In the genomic region with DNA sequence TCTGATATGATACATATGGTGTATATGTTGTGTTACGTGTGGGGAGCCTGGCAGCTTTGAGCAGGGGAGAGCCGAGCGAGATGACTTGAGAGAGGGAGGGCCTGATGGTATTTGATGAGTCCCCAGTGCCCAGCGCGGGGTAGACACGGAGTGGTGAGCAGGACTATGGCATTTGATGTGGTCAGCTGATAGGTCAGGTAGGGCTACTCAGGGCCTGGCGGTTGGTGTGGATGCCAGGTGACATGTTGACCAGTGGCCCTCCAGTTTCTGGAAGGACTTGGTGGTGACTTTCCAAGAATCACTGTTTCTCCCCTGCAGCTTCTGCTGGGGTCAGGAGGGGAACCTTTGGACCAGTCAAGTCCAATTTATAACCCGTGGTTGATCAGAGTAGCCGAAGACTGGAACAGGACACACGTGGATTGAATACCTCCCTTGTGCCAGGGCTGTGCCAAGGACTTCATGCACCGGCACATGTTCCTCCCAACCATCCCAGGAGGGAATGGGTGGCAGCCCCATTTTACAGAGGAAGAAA, we compare ENCODE assay signal across 22 cellular contexts.
DNase-seq lines count a peak whose midpoint lies in the region; ATAC-seq and TF ChIP-seq lines count a peak whose summit lies in the region.
"Had no signal": no experiment of that assay in that cellular context is flagged by ENCODE, and none has a peak within 500 bp of the region (broad histone marks: within the 10 kb centered on the region; RNA-seq: fewer than 3 reads in every experiment).

No MANE protein-coding gene starts in this region.

- H3K4me1 ChIP-seq in left ventricle myocardium inferior = peaks cover 83% of the 10 kb centered on the region
- H3K4me1 ChIP-seq in body of pancreas = peaks cover 59% of the 10 kb centered on the region
- H3K4me1 ChIP-seq in stomach = peaks cover 34 to 51% (median 43%) of the 10 kb centered on the region in 4 donors

- H3K4me3 Mint-ChIP-seq in nephron = no peak overlapping the region
- no peak overlapping the region for H3K4me3 Mint-ChIP-seq in stimulated activated effector memory CD8-positive, alpha-beta T cell treated with anti-CD3 and anti-CD28 coated beads, Interleukin-12 subunit alpha, Interleukin-12 subunit beta, amount 100 ng/mL, for 72 hours
- H3K4me3 Mint-ChIP-seq: B cell; CD4-positive, CD25-positive, alpha-beta regulatory T cell had no signal

- H3K36me3 ChIP-seq in left ventricle myocardium inferior (no peaks in the 10 kb centered on the region), body of pancreas (replicated peaks in 1 of 2; ENCODE audit: insufficient read depth in 1 of 2, low read depth in 2 of 2) (no peaks in the 10 kb centered on the region), stomach (no peaks in the 10 kb centered on the region)
- H3K36me3 ChIP-seq: Peyer's patch had no signal

- ATAC-seq in Right ventricle myocardium inferior = no peak
- ATAC-seq in body of pancreas = no peak
- ATAC-seq in stimulated activated effector memory CD8-positive, alpha-beta T cell treated with anti-CD3 and anti-CD28 coated beads, Interleukin-12 subunit alpha, Interleukin-12 subunit beta, amount 100 ng/mL, for 72 hours = no peak
- ATAC-seq in HG03378 (IDR thresholded peaks at IDR 0.05; ENCODE audit: unreplicated experiment) = no peak
- ATAC-seq: HCT116 had no signal

- H3K4me3 ChIP-seq in left ventricle myocardium inferior (no peak overlapping the region), body of pancreas (no peak overlapping the region), stomach (no peak overlapping the region)
- H3K4me3 ChIP-seq: Peyer's patch had no signal

- 75 to 88% methylated on average over 11 of the region's 11 CpGs for WGBS in body of pancreas, 2 donors
- WGBS in stomach, 5 donors = 80 to 89% (median 81%) methylated on average over 11 of the region's 11 CpGs

- H3K4me1 Mint-ChIP-seq in nephron = peaks cover 56% of the 10 kb centered on the region
- H3K4me1 Mint-ChIP-seq in stimulated activated effector memory CD8-positive, alpha-beta T cell treated with anti-CD3 and anti-CD28 coated beads, Interleukin-12 subunit alpha, Interleukin-12 subunit beta, amount 100 ng/mL, for 72 hours = peaks cover 26% of the 10 kb centered on the region

- TF ChIP-seq CTCF in left ventricle myocardium inferior (IDR thresholded peaks at IDR 0.05; ENCODE audit: borderline replicate concordance) = no peak
- no peak for TF ChIP-seq CTCF in body of pancreas (IDR thresholded peaks at IDR 0.05)
- no peak for TF ChIP-seq CTCF in nephron (IDR thresholded peaks at IDR 0.05; ENCODE audit: unreplicated experiment in 3 of 3)
- TF ChIP-seq CTCF in stomach (IDR thresholded peaks at IDR 0.05) = no peak

- TF ChIP-seq POLR2A in body of pancreas (IDR thresholded peaks at IDR 0.05) (no peak), stomach (IDR thresholded peaks at IDR 0.05) (no peak)

- DNase-seq in left ventricle myocardium inferior (no peak), Right ventricle myocardium inferior (ENCODE audit: missing footprints) (no peak), body of pancreas (no peak), stomach (no peak), C1 segment of cervical spinal cord (lab: John Stamatoyannopoulos, UW) (no peak)
- no peak for DNase-seq in stimulated activated effector memory CD8-positive, alpha-beta T cell treated with anti-CD3 and anti-CD28 coated beads, Interleukin-12 subunit alpha, Interleukin-12 subunit beta, amount 100 ng/mL, for 72 hours (ENCODE audit: low spot score in 2 of 2)
- DNase-seq: CD4-positive, CD25-positive, alpha-beta regulatory T cell; EL; GF-D8; GOT3; NCI-H1105; NCI-H146; NCI-H2029 treated with DMSO at 0.1 percent for 48 hours; NCI-H345; NCI-H524 treated with DMSO at 0.1 percent for 48 hours; NCI-H82 had no signal

- H3K27ac Mint-ChIP-seq in nephron = peak overlapping the region; percentile 14 to 86 (median 54)
- H3K27ac Mint-ChIP-seq in stimulated activated effector memory CD8-positive, alpha-beta T cell treated with anti-CD3 and anti-CD28 coated beads, Interleukin-12 subunit alpha, Interleukin-12 subunit beta, amount 100 ng/mL, for 72 hours = peak overlapping the region; percentile 5
- H3K27ac Mint-ChIP-seq: B cell had no signal

- intact Hi-C loops in left ventricle myocardium inferior (cut with micrococcal nuclease) = no loop called here
- intact Hi-C loops in Right ventricle myocardium inferior (cut with DNase I) = no loop called here
- intact Hi-C loops in body of pancreas (cut with DNase I) = no loop called here
- intact Hi-C loops in stomach (cut with DNase I; ENCODE audit: low total_unique reads) = no loop called here

- H3K27me3 ChIP-seq in left ventricle myocardium inferior (ENCODE audit: low read depth) (no peaks in the 10 kb centered on the region), body of pancreas (no peaks in the 10 kb centered on the region), stomach (no peaks in the 10 kb centered on the region)
- H3K27me3 ChIP-seq: Peyer's patch had no signal

- H3K9me3 ChIP-seq in left ventricle myocardium inferior (replicated peaks) (no peaks in the 10 kb centered on the region), body of pancreas (no peaks in the 10 kb centered on the region), stomach (no peaks in the 10 kb centered on the region)
- H3K9me3 ChIP-seq: Peyer's patch had no signal

- H3K36me3 Mint-ChIP-seq in nephron (ENCODE audit: low read depth) = no peaks in the 10 kb centered on the region
- H3K36me3 Mint-ChIP-seq in stimulated activated effector memory CD8-positive, alpha-beta T cell treated with anti-CD3 and anti-CD28 coated beads, Interleukin-12 subunit alpha, Interleukin-12 subunit beta, amount 100 ng/mL, for 72 hours = no peaks in the 10 kb centered on the region
- H3K36me3 Mint-ChIP-seq: CD4-positive, CD25-positive, alpha-beta regulatory T cell had no signal

- no peaks in the 10 kb centered on the region for H3K9me3 Mint-ChIP-seq in nephron
- H3K9me3 Mint-ChIP-seq in stimulated activated effector memory CD8-positive, alpha-beta T cell treated with anti-CD3 and anti-CD28 coated beads, Interleukin-12 subunit alpha, Interleukin-12 subunit beta, amount 100 ng/mL, for 72 hours = no peaks in the 10 kb centered on the region
- H3K9me3 Mint-ChIP-seq: CD4-positive, CD25-positive, alpha-beta regulatory T cell had no signal

- peaks cover 10% of the 10 kb centered on the region for H3K27me3 Mint-ChIP-seq in nephron (ENCODE audit: low read depth)
- H3K27me3 Mint-ChIP-seq: B cell; CD4-positive, CD25-positive, alpha-beta regulatory T cell had no signal

- H3K27ac ChIP-seq in left ventricle myocardium inferior (replicated peaks) = peak overlapping the region; percentile 21
- H3K27ac ChIP-seq in body of pancreas = peak overlapping the region; percentile 10 to 86 (median 48)
- H3K27ac ChIP-seq in stomach = no peak overlapping the region
- H3K27ac ChIP-seq: KMS-11, Peyer's patch had no signal

- no peak for TF ChIP-seq EP300 in stomach (IDR thresholded peaks at IDR 0.05)

Comparison
In these comparisons a context has a peak if more than half of its experiments do, and no peak if none do; other contexts are left out.
1. H3K27ac ChIP-seq: peak in left ventricle myocardium inferior (single experiment) and body of pancreas (4 of 4); none in stomach (0 of 5).